Comparison of ENCODE assay signal across 24 cellular contexts in genomic region chr1:59833022-59833421, GRCh38. TPM values are rescaled to one million over a fixed set of nuclear protein-coding genes. Genes with fewer than 3 reads are reported as not detected.
DNase-seq lines count a peak whose midpoint lies in the region; ATAC-seq, FAIRE-seq and TF ChIP-seq lines count a peak whose summit lies in the region.
"Had no signal": no experiment of that assay in that cellular context is flagged by ENCODE, and none has a peak within 500 bp of the region (broad histone marks: within the 10 kb centered on the region; RNA-seq: fewer than 3 reads in every experiment).

No MANE protein-coding gene starts in this region.

- no peaks in the 10 kb centered on the region for H3K4me1 ChIP-seq in pancreas

- TF ChIP-seq CTCF in bronchial epithelial cell (IDR thresholded peaks at IDR 0.05; ENCODE audit: insufficient read depth, low read length, severe bottlenecking), result no peak
- TF ChIP-seq CTCF in fibroblast of pulmonary artery (IDR thresholded peaks at IDR 0.05; ENCODE audit: low read length, missing control alignments), result no peak
- no peak for TF ChIP-seq CTCF in pancreas (IDR thresholded peaks at IDR 0.05)

- H3K27me3 ChIP-seq in bronchial epithelial cell (ENCODE audit: control insufficient read depth, insufficient read depth, low read length) (no peaks in the 10 kb centered on the region), pancreas (no peaks in the 10 kb centered on the region)

- intact Hi-C loops in pancreas (cut with DNase I), result no loop called here

- H3K36me3 ChIP-seq in bronchial epithelial cell (ENCODE audit: control insufficient read depth, insufficient read depth, low read length) (peaks cover 1% of the 10 kb centered on the region), pancreas (peaks cover 0 to 33% (median 0%) of the 10 kb centered on the region in 3 donors)

- ATAC-seq in pancreas, result no peak
- ATAC-seq: Panc1 had no signal

- H3K27ac ChIP-seq in pancreas, result no peak overlapping the region

- H3K4me3 ChIP-seq in bronchial epithelial cell (ENCODE audit: low read depth, low read length) (no peak overlapping the region), fibroblast of pulmonary artery (replicated peaks; ENCODE audit: low read depth, low read length) (no peak overlapping the region), pancreas (no peak overlapping the region)

- no peaks in the 10 kb centered on the region for H3K9me3 ChIP-seq in pancreas

- FAIRE-seq in bronchial epithelial cell (lab: Jason Lieb, UNC), result no peak
- peak; percentile 9 for FAIRE-seq in pancreas (lab: Jason Lieb, UNC)
- FAIRE-seq: A204.1, D721Med, GM12892 had no signal

- WGBS in pancreas, 2 donors, result 81 to 84% methylated on average over 2 of the region's 2 CpGs

- DNase-seq in ELR (ENCODE audit: low read depth) (peak; percentile 12), bronchial epithelial cell (ENCODE audit: low read depth) (peak; percentile 69), fibroblast of pulmonary artery (ENCODE audit: low read depth) (peak; percentile 1), pancreas (no peak), GM03348 (ENCODE audit: low spot score) (no peak), DMS79 (lab: John Stamatoyannopoulos, UW) (no peak), KG1 (lab: John Stamatoyannopoulos, UW) (no peak)
- DNase-seq in central memory CD4-positive, alpha-beta T cell, result no peak
- DNase-seq: DMS79 treated with DMSO at 0.1 percent for 48 hours, H7, HFFc6, NCI-H1092 treated with DMSO at 0.1 percent for 48 hours, NCI-H1436 treated with DMSO at 0.1 percent for 48 hours, NCI-H2029 treated with DMSO at 0.1 percent for 48 hours, NCI-H2171, NCI-H345, NCI-H524, NCI-H774 had no signal

RNA-seq across cellular contexts. Expression of gene HOOK1, which starts 18.3 kb away (rescaled TPM):
- total RNA-seq in bronchial epithelial cell, result 10.3 and 14.6 TPM in 2 replicates
- total RNA-seq in pancreas, result 10 to 100 TPM; 23.2 to 32.0 (median 28.4) TPM
- 10 to 100 TPM; 10.9 to 18.2 TPM for polyA plus RNA-seq in pancreas
- total RNA-seq: G401, HFFc6 had no signal
- polyA plus RNA-seq: CD14-positive monocyte had no signal

Comparison
In these comparisons a context has a peak if more than half of its experiments do, and no peak if none do; other contexts are left out.
1. DNase-seq: peak in ELR (single experiment), bronchial epithelial cell (single experiment) and fibroblast of pulmonary artery (single experiment); none in pancreas (0 of 6), GM03348 (single experiment), DMS79 (single experiment), KG1 (single experiment) and central memory CD4-positive, alpha-beta T cell (single experiment).